Comparison of ENCODE assay signal across 1 cellular context in the genomic region with DNA sequence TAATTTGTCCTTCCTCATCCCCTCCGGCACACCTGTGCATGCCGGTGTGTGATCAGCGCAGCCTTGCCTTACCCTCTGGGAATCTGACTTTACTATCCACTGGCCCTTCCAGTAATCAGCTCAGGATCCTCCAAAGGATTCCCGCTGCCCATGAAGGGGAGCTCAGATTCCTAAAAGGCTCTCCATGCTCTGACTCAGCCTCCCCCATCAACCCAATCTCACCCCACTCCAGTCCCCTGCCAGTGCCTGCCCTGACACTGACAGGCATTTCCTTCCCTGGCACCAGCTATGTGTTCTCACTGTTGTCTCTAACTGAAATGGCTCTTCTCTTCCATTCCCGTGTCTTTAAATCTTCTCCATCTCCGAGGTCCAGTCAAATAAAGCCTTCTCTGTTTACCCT.
TF ChIP-seq lines count a peak whose summit lies in the region.

No MANE protein-coding gene starts in this region.

TF ChIP-seq in liver, 16 proteins besides CTCF, POLR2A, EP300 and RAD21:
- TF ChIP-seq NR2F2 (IDR thresholded peaks at IDR 0.05): no peak
- no peak for TF ChIP-seq TAF1 (conservative IDR thresholded peaks at IDR 0.05)
- no peak for TF ChIP-seq HNF4G (IDR thresholded peaks at IDR 0.05)
- TF ChIP-seq RXRA (IDR thresholded peaks at IDR 0.05): no peak
- TF ChIP-seq, protein P1, sequence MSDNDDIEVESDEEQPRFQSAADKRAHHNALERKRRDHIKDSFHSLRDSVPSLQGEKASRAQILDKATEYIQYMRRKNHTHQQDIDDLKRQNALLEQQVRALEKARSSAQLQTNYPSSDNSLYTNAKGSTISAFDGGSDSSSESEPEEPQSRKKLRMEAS (IDR thresholded peaks at IDR 0.05): no peak
- no peak for TF ChIP-seq SP1 (IDR thresholded peaks at IDR 0.05)
- TF ChIP-seq, protein P2, sequence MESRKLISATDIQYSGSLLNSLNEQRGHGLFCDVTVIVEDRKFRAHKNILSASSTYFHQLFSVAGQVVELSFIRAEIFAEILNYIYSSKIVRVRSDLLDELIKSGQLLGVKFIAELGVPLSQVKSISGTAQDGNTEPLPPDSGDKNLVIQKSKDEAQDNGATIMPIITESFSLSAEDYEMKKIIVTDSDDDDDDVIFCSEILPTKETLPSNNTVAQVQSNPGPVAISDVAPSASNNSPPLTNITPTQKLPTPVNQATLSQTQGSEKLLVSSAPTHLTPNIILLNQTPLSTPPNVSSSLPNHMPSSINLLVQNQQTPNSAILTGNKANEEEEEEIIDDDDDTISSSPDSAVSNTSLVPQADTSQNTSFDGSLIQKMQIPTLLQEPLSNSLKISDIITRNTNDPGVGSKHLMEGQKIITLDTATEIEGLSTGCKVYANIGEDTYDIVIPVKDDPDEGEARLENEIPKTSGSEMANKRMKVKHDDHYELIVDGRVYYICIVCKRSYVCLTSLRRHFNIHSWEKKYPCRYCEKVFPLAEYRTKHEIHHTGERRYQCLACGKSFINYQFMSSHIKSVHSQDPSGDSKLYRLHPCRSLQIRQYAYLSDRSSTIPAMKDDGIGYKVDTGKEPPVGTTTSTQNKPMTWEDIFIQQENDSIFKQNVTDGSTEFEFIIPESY (IDR thresholded peaks at IDR 0.05): no peak
- no peak for TF ChIP-seq FOXA1 (IDR thresholded peaks at IDR 0.05)
- TF ChIP-seq FOXA2 (IDR thresholded peaks at IDR 0.05): no peak
- TF ChIP-seq HNF4A (conservative IDR thresholded peaks at IDR 0.05): no peak
- no peak for TF ChIP-seq YY1 (IDR thresholded peaks at IDR 0.05)
- TF ChIP-seq EGR1 (IDR thresholded peaks at IDR 0.05; ENCODE audit: low read depth in 2 of 2): no peak
- no peak for TF ChIP-seq JUND (IDR thresholded peaks at IDR 0.05)
- TF ChIP-seq GABPA (IDR thresholded peaks at IDR 0.05 in 1 of 2, conservative IDR thresholded peaks at IDR 0.05 in 1 of 2): no peak
- TF ChIP-seq, protein P3, sequence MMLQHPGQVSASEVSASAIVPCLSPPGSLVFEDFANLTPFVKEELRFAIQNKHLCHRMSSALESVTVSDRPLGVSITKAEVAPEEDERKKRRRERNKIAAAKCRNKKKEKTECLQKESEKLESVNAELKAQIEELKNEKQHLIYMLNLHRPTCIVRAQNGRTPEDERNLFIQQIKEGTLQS (IDR thresholded peaks at IDR 0.05): no peak
